In genomic region chr12:3178671-3179413, GRCh38 we compare ENCODE assay signal across 14 cellular contexts.
"Had no signal": no experiment of that assay in that cellular context is flagged by ENCODE, and none has a peak within 500 bp of the region (broad histone marks: within the 10 kb centered on the region; RNA-seq: fewer than 3 reads in every experiment).

No MANE protein-coding gene starts in this region.

- H3K4me3 Mint-ChIP-seq: activated CD8-positive, alpha-beta memory T cell treated with anti-CD3 and anti-CD28 coated beads, Interleukin-2, amount 10 ng/mL, durations not matched to agents 7 days and 5 days; activated naive CD8-positive, alpha-beta T cell; activated T-cell treated with anti-CD3 and anti-CD28 coated beads, Interleukin-2, amount 50 U/mL, for 4 hours; naive thymus-derived CD4-positive, alpha-beta T cell; stimulated activated effector memory CD8-positive, alpha-beta T cell treated with anti-CD3 and anti-CD28 coated beads, Interleukin-12 subunit alpha, Interleukin-12 subunit beta, amount 100 ng/mL, for 72 hours; T-helper 17 cell had no signal

- H2AFZ ChIP-seq: hepatocyte had no signal

- H3K4me3 ChIP-seq: hepatocyte had no signal

- H3K27ac ChIP-seq: hepatocyte had no signal

- H3K27ac Mint-ChIP-seq: activated CD8-positive, alpha-beta memory T cell treated with anti-CD3 and anti-CD28 coated beads, Interleukin-2, amount 10 ng/mL, durations not matched to agents 7 days and 5 days; activated naive CD8-positive, alpha-beta T cell; naive thymus-derived CD4-positive, alpha-beta T cell; stimulated activated effector memory CD8-positive, alpha-beta T cell treated with anti-CD3 and anti-CD28 coated beads, Interleukin-12 subunit alpha, Interleukin-12 subunit beta, amount 100 ng/mL, for 72 hours; T-helper 17 cell had no signal

- DNase-seq: activated CD4-positive, alpha-beta T cell treated with anti-CD3 and anti-CD28 coated beads, Interleukin-2, amount 50 U/mL, for 48 hours; activated CD4-positive, CD25-positive, alpha-beta regulatory T cell treated with anti-CD3 and anti-CD28 coated beads, Interleukin-2, amount 50 U/mL, for 72 hours; activated CD8-positive, alpha-beta memory T cell treated with anti-CD3 and anti-CD28 coated beads, Interleukin-2, amount 10 ng/mL, durations not matched to agents 7 days and 5 days; activated effector memory CD4-positive, alpha-beta T cell treated with anti-CD3 and anti-CD28 coated beads, Interleukin-2, amount 50 U/mL, for 16 hours; activated T-cell treated with anti-CD3 and anti-CD28 coated beads, Interleukin-2, amount 50 U/mL, for 4 hours; amygdala; cerebellar nuclear complex; naive thymus-derived CD4-positive, alpha-beta T cell; right cardiac atrium; substantia nigra; T-helper 17 cell had no signal

- H3K9me3 Mint-ChIP-seq: activated T-cell treated with anti-CD3 and anti-CD28 coated beads, Interleukin-2, amount 50 U/mL, for 4 hours; naive thymus-derived CD4-positive, alpha-beta T cell; stimulated activated effector memory CD8-positive, alpha-beta T cell treated with anti-CD3 and anti-CD28 coated beads, Interleukin-12 subunit alpha, Interleukin-12 subunit beta, amount 100 ng/mL, for 72 hours had no signal

- H3K4me2 ChIP-seq: hepatocyte had no signal

- H3K36me3 Mint-ChIP-seq: activated CD8-positive, alpha-beta memory T cell treated with anti-CD3 and anti-CD28 coated beads, Interleukin-2, amount 10 ng/mL, durations not matched to agents 7 days and 5 days; activated naive CD8-positive, alpha-beta T cell; naive thymus-derived CD4-positive, alpha-beta T cell; stimulated activated effector memory CD8-positive, alpha-beta T cell treated with anti-CD3 and anti-CD28 coated beads, Interleukin-12 subunit alpha, Interleukin-12 subunit beta, amount 100 ng/mL, for 72 hours had no signal

- ATAC-seq: activated CD8-positive, alpha-beta memory T cell treated with anti-CD3 and anti-CD28 coated beads, Interleukin-2, amount 10 ng/mL, durations not matched to agents 7 days and 5 days; activated T-cell treated with anti-CD3 and anti-CD28 coated beads, Interleukin-2, amount 50 U/mL, for 4 hours; naive thymus-derived CD4-positive, alpha-beta T cell; right cardiac atrium; stimulated activated effector memory CD8-positive, alpha-beta T cell treated with anti-CD3 and anti-CD28 coated beads, Interleukin-12 subunit alpha, Interleukin-12 subunit beta, amount 100 ng/mL, for 72 hours; T-helper 17 cell had no signal

- H3K4me1 Mint-ChIP-seq: activated CD8-positive, alpha-beta memory T cell treated with anti-CD3 and anti-CD28 coated beads, Interleukin-2, amount 10 ng/mL, durations not matched to agents 7 days and 5 days; stimulated activated effector memory CD8-positive, alpha-beta T cell treated with anti-CD3 and anti-CD28 coated beads, Interleukin-12 subunit alpha, Interleukin-12 subunit beta, amount 100 ng/mL, for 72 hours had no signal

- H3K27me3 ChIP-seq: hepatocyte had no signal
